In the genomic region with DNA sequence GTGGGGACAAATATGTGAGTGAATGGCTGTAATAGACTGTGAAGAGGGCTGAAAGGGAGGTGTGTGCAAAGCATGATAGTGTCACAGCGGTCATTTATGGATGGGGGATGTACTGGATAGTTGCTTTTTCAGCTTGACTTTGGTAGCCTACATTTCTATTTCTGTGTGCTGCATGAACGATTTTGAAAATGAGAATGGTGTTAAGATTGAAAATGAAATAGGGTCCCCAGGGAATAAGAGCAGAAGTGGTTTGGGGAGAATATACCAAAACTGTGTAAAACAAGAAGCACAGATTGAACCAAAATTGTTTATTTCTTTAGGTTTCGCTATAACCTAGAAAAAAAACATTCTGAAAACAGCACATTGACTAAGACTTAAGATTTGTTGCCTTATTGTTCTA, we compare ENCODE assay signal across 13 cellular contexts.
DNase-seq lines count a peak whose midpoint lies in the region; ATAC-seq lines count a peak whose summit lies in the region.
"Had no signal": no experiment of that assay in that cellular context is flagged by ENCODE, and none has a peak within 500 bp of the region (broad histone marks: within the 10 kb centered on the region; RNA-seq: fewer than 3 reads in every experiment).

No MANE protein-coding gene starts in this region.

- ATAC-seq in GM18508 (IDR thresholded peaks at IDR 0.05; ENCODE audit: insufficient read depth, unreplicated experiment), result peak; percentile 45
- ATAC-seq in GM21360 (IDR thresholded peaks at IDR 0.05; ENCODE audit: unreplicated experiment), result peak; percentile 51
- peak; percentile 50 for ATAC-seq in HG02938 (IDR thresholded peaks at IDR 0.05; ENCODE audit: unreplicated experiment)
- ATAC-seq in HG03521 (IDR thresholded peaks at IDR 0.05; ENCODE audit: unreplicated experiment), result peak; percentile 59
- ATAC-seq: activated CD4-positive, alpha-beta T cell treated with anti-CD3 and anti-CD28 coated beads for 36 hours had no signal

- DNase-seq in dedifferentiated amniotic fluid mesenchymal stem cell (ENCODE audit: extremely low spot score) (no peak), ecto neural progenitor cell (ENCODE audit: low spot score) (no peak), SKM-1 treated with dmso at 0.1 percent for 144 hours (lab: John Stamatoyannopoulos, UW; ENCODE audit: unreplicated experiment) (no peak)
- no peak for DNase-seq in activated naive CD4-positive, alpha-beta T cell (lab: John Stamatoyannopoulos, UW)
- DNase-seq: activated CD4-positive, alpha-beta T cell treated with anti-CD3 and anti-CD28 coated beads for 36 hours; activated gamma-delta T cell treated with Interleukin-2 at 50 U/mL for 16 hours; central memory CD4-positive, alpha-beta T cell; NCI-H1048; NCI-H526 treated with DMSO at 0.1 percent for 48 hours had no signal
